1 cellular context compared by ENCODE assay signal in the genomic region with DNA sequence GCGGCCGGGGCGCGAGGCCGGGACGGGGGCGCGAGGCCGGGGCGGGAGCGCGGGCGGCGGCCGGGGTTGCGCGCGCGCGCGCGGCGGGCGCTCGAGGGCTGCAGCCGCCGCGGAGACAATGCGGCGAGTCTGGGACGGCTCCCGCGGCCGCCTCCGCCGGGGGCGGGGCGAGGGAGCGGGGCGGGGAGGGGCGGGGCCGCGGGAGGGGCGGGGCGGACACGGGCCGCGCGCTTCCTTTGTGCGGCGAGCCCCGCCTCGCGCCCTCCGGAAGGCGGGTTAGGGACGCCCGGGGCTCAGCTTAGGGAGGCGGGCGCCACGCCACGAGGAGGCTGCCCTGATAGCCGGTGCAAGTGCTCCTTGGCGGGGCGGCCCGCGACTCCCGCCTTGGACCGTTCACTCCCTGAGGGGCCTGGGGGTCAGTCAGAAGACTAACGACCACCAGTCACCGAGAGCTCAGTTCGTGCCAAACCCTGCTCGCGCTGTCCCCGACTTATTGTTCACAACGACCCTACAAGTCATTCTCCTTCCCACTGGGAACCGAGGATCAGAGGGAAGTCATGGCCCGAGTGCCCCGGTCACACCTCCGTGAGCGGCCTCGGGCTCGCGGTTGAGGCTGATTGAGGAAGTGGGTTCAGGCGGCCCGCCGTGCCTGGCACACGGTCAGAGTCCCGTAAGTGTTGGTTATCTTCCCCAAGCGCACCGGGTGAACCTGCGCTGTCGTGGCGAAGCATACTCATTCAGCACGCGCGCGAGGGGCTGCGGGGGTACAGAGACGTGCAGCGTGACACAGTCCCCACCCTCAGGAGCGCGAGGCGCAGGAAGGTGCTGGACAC.
A peak's percentile ranks its signal among the peaks of the same experiment; 100 is the strongest.
TF ChIP-seq lines count a peak whose summit lies in the region.

No MANE protein-coding gene starts in this region.

TF ChIP-seq in K562, 482 proteins besides CTCF, POLR2A, EP300 and RAD21 (continued from another document and continues in another):
- no peak for TF ChIP-seq ZNF655 (CRISPR knock-in tag; IDR thresholded peaks at IDR 0.05)
- no peak for TF ChIP-seq ZNF311 (CRISPR knock-in tag; IDR thresholded peaks at IDR 0.05)
- TF ChIP-seq RFX1 (IDR thresholded peaks at IDR 0.05), result no peak
- TF ChIP-seq TSC22D4 (tag; IDR thresholded peaks at IDR 0.05), result no peak
- TF ChIP-seq SNRNP70 (optimal IDR thresholded peaks at IDR 0.05; ENCODE audit: low read depth, low read length), result no peak
- no peak for TF ChIP-seq FOXA1 (IDR thresholded peaks at IDR 0.05; ENCODE audit: borderline replicate concordance)
- TF ChIP-seq GTF2A2 (tag; IDR thresholded peaks at IDR 0.05), result no peak
- TF ChIP-seq RBM25 (IDR thresholded peaks at IDR 0.05; ENCODE audit: low read depth, low read length, severe bottlenecking), result no peak
- TF ChIP-seq ZNF431 (CRISPR knock-in tag; IDR thresholded peaks at IDR 0.05), result peak; percentile 75
- TF ChIP-seq POLR2AphosphoS5 (IDR thresholded peaks at IDR 0.05; ENCODE audit: control insufficient read depth, insufficient read depth, low read depth, low read length), result peak; percentile 87
- TF ChIP-seq HSF4 (CRISPR knock-in tag; IDR thresholded peaks at IDR 0.05; ENCODE audit: borderline replicate concordance), result no peak
- TF ChIP-seq PCBP1 (IDR thresholded peaks at IDR 0.05; ENCODE audit: low read depth, low read length, poor library complexity, severe bottlenecking), result no peak
- TF ChIP-seq POLR2AphosphoS2 (IDR thresholded peaks at IDR 0.05; ENCODE audit: low read length), result no peak
- 0 out of 2 replicates have a peak, but pooled peaks have one; percentile 43 for TF ChIP-seq NBN (IDR thresholded peaks at IDR 0.05; ENCODE audit: low read depth)
- no peak for TF ChIP-seq ZNF280B (CRISPR knock-in tag; IDR thresholded peaks at IDR 0.05)
- TF ChIP-seq ZBTB2 (IDR thresholded peaks at IDR 0.05), result peak; percentile 72; the same call in 1 of the 2 replicates
- TF ChIP-seq ZBTB34 (CRISPR knock-in tag; IDR thresholded peaks at IDR 0.05), result no peak
- TF ChIP-seq, protein P1, sequence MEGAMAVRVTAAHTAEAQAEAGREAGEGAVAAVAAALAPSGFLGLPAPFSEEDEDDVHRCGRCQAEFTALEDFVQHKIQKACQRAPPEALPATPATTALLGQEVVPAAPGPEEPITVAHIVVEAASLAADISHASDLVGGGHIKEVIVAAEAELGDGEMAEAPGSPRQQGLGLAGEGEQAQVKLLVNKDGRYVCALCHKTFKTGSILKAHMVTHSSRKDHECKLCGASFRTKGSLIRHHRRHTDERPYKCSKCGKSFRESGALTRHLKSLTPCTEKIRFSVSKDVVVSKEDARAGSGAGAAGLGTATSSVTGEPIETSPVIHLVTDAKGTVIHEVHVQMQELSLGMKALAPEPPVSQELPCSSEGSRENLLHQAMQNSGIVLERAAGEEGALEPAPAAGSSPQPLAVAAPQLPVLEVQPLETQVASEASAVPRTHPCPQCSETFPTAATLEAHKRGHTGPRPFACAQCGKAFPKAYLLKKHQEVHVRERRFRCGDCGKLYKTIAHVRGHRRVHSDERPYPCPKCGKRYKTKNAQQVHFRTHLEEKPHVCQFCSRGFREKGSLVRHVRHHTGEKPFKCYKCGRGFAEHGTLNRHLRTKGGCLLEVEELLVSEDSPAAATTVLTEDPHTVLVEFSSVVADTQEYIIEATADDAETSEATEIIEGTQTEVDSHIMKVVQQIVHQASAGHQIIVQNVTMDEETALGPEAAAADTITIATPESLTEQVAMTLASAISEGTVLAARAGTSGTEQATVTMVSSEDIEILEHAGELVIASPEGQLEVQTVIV (CRISPR knock-in tag; IDR thresholded peaks at IDR 0.05; ENCODE audit: borderline replicate concordance), result no peak
- no peak for TF ChIP-seq MAFG (tag; conservative IDR thresholded peaks at IDR 0.05)
- peak; percentile 21 for TF ChIP-seq CBX1 (IDR thresholded peaks at IDR 0.05; ENCODE audit: low read depth)
- no peak for TF ChIP-seq NFYB (IDR thresholded peaks at IDR 0.05; ENCODE audit: extremely low read depth, insufficient read length)
- TF ChIP-seq, protein P2, sequence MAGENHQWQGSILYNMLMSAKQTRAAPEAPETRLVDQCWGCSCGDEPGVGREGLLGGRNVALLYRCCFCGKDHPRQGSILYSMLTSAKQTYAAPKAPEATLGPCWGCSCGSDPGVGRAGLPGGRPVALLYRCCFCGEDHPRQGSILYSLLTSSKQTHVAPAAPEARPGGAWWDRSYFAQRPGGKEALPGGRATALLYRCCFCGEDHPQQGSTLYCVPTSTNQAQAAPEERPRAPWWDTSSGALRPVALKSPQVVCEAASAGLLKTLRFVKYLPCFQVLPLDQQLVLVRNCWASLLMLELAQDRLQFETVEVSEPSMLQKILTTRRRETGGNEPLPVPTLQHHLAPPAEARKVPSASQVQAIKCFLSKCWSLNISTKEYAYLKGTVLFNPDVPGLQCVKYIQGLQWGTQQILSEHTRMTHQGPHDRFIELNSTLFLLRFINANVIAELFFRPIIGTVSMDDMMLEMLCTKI (IDR thresholded peaks at IDR 0.05; ENCODE audit: partially characterized antibody), result no peak
- no peak for TF ChIP-seq TAF7 (tag; IDR thresholded peaks at IDR 0.05)
- no peak for TF ChIP-seq ZNF668 (CRISPR knock-in tag; IDR thresholded peaks at IDR 0.05)
- peak; percentile 83 for TF ChIP-seq CBFB (CRISPR knock-in tag; IDR thresholded peaks at IDR 0.05)
- no peak for TF ChIP-seq ZNF436 (CRISPR knock-in tag; IDR thresholded peaks at IDR 0.05)
- no peak for TF ChIP-seq BACH1 (tag; IDR thresholded peaks at IDR 0.05)
- peak in 1 of 2 experiments; percentile 86; a peak in 2 of 4 replicates for TF ChIP-seq ZNF639 (CRISPR knock-in tag; conservative IDR thresholded peaks at IDR 0.05 in 1 of 2, IDR thresholded peaks at IDR 0.05 in 1 of 2)
- no peak for TF ChIP-seq ZNF121 (CRISPR knock-in tag; conservative IDR thresholded peaks at IDR 0.05)
- TF ChIP-seq, protein P3, sequence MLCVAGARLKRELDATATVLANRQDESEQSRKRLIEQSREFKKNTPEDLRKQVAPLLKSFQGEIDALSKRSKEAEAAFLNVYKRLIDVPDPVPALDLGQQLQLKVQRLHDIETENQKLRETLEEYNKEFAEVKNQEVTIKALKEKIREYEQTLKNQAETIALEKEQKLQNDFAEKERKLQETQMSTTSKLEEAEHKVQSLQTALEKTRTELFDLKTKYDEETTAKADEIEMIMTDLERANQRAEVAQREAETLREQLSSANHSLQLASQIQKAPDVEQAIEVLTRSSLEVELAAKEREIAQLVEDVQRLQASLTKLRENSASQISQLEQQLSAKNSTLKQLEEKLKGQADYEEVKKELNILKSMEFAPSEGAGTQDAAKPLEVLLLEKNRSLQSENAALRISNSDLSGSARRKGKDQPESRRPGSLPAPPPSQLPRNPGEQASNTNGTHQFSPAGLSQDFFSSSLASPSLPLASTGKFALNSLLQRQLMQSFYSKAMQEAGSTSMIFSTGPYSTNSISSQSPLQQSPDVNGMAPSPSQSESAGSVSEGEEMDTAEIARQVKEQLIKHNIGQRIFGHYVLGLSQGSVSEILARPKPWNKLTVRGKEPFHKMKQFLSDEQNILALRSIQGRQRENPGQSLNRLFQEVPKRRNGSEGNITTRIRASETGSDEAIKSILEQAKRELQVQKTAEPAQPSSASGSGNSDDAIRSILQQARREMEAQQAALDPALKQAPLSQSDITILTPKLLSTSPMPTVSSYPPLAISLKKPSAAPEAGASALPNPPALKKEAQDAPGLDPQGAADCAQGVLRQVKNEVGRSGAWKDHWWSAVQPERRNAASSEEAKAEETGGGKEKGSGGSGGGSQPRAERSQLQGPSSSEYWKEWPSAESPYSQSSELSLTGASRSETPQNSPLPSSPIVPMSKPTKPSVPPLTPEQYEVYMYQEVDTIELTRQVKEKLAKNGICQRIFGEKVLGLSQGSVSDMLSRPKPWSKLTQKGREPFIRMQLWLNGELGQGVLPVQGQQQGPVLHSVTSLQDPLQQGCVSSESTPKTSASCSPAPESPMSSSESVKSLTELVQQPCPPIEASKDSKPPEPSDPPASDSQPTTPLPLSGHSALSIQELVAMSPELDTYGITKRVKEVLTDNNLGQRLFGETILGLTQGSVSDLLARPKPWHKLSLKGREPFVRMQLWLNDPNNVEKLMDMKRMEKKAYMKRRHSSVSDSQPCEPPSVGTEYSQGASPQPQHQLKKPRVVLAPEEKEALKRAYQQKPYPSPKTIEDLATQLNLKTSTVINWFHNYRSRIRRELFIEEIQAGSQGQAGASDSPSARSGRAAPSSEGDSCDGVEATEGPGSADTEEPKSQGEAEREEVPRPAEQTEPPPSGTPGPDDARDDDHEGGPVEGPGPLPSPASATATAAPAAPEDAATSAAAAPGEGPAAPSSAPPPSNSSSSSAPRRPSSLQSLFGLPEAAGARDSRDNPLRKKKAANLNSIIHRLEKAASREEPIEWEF (CRISPR knock-in tag; IDR thresholded peaks at IDR 0.05), result no peak
- TF ChIP-seq, protein P4, sequence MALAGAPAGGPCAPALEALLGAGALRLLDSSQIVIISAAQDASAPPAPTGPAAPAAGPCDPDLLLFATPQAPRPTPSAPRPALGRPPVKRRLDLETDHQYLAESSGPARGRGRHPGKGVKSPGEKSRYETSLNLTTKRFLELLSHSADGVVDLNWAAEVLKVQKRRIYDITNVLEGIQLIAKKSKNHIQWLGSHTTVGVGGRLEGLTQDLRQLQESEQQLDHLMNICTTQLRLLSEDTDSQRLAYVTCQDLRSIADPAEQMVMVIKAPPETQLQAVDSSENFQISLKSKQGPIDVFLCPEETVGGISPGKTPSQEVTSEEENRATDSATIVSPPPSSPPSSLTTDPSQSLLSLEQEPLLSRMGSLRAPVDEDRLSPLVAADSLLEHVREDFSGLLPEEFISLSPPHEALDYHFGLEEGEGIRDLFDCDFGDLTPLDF (CRISPR knock-in tag; IDR thresholded peaks at IDR 0.05), result peak; percentile 89
